ENCODE assay signal across 30 cellular contexts in genomic region chr7:80313716-80314115, GRCh38.
"Had no signal": no experiment of that assay in that cellular context is flagged by ENCODE, and none has a peak within 500 bp of the region (broad histone marks: within the 10 kb centered on the region; RNA-seq: fewer than 3 reads in every experiment).

No MANE protein-coding gene starts in this region.

- ATAC-seq: naive thymus-derived CD8-positive, alpha-beta T cell; natural killer cell treated with Interleukin-12 subunit alpha and Interleukin-12 subunit beta and Interleukin-15 and Interleukin-18, amount 100 ng/mL, for 72 hours; psoas muscle; right cardiac atrium; sciatic nerve; stimulated activated memory B cell treated with anti-CD40 and anti-IgM and Interleukin-4, amounts not matched to agents 10 μg/mL and 1 μg/mL and 100 μg/mL, for 72 hours; stimulated activated naive CD8-positive, alpha-beta T cell treated with anti-CD3 and anti-CD28 coated beads, Interleukin-15, amount 100 ng/mL, for 72 hours; stimulated activated naive CD8-positive, alpha-beta T cell treated with anti-CD3 and anti-CD28 coated beads, Interleukin-15, Interleukin-2, amounts not matched to agents 100 U/mL and 50 U/mL, for 24 hours had no signal

- H3K9ac ChIP-seq: parathyroid adenoma had no signal

- H3K27me3 ChIP-seq: ovary, spleen, suprapubic skin, testis, tibial nerve, upper lobe of left lung, vagina had no signal

- H3K36me3 ChIP-seq: ovary, spleen, suprapubic skin, tibial nerve, upper lobe of left lung, vagina had no signal

- H3K9me3 ChIP-seq: ovary, psoas muscle, suprapubic skin, testis, tibial nerve, upper lobe of left lung, vagina had no signal

- DNase-seq: naive thymus-derived CD8-positive, alpha-beta T cell; nephron progenitor cell; occipital lobe; ovary; posterior cingulate gyrus; psoas muscle; right cardiac atrium; spleen; stimulated activated CD4-positive, alpha-beta T cell treated with anti-CD3 and anti-CD28 coated beads, Interleukin-12 subunit alpha, Interleukin-12 subunit beta, amount 100 ng/mL, for 4 hours; stimulated activated CD4-positive, alpha-beta T cell treated with anti-CD3 and anti-CD28 coated beads, Interleukin-1b, Interleukin-23, amount 100 ng/mL, for 48 hours; stimulated activated CD4-positive, alpha-beta T cell treated with anti-CD3 and anti-CD28 coated beads, Interleukin-4, amount 100 ng/mL, for 1 hour; stimulated activated CD4-positive, alpha-beta T cell treated with anti-CD3 and anti-CD28 coated beads, Interleukin-4, amount 100 ng/mL, for 4 hours; stimulated activated CD8-positive, alpha-beta memory T cell treated with anti-CD3 and anti-CD28 coated beads, Interleukin-4, amount 100 ng/mL, for 48 hours; stimulated activated naive CD4-positive, alpha-beta T cell; stimulated activated naive CD8-positive, alpha-beta T cell treated with anti-CD3 and anti-CD28 coated beads, Interleukin-15, amount 100 ng/mL, for 72 hours; stimulated activated naive CD8-positive, alpha-beta T cell treated with anti-CD3 and anti-CD28 coated beads, Interleukin-15, Interleukin-2, amounts not matched to agents 100 U/mL and 50 U/mL, for 24 hours; substantia nigra; testis; trophoblast cell; upper lobe of left lung had no signal

- H3K4me2 ChIP-seq: smooth muscle cell had no signal

- H3K79me2 ChIP-seq: parathyroid adenoma had no signal

- H3K27ac ChIP-seq: ovary, parathyroid adenoma, psoas muscle, skin epidermis, spleen, suprapubic skin, testis, tibial nerve, upper lobe of left lung, vagina had no signal

- H2AFZ ChIP-seq: parathyroid adenoma had no signal

- H3K4me1 ChIP-seq: parathyroid adenoma, psoas muscle, spleen, testis, vagina had no signal

- H3K4me3 ChIP-seq: ovary, psoas muscle, skin epidermis, smooth muscle cell, spleen, suprapubic skin, testis, tibial nerve, upper lobe of left lung, vagina had no signal

- FAIRE-seq: urothelium cell line had no signal
